ENCODE assay signal across 1 cellular context in the genomic region with DNA sequence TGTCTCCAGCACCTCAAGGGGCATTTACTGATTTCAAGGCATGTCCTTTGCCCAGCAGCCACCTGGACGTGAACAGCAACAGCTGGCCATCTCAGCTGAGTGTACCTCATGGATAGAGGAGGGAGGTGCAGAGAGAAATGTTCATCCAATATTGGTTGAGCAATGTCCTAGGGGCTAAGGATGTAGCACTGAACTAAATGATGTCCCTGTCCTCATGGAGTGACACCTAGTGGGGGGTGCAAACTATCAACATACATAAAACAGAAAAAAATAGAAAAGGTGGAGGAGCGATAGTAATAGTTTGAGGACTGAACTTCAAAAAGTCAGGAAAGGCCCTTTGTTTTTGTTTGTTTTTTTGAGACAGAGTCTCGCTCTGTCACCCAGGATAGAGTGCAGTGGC.
TF ChIP-seq lines count a peak whose summit lies in the region.

No MANE protein-coding gene starts in this region.

TF ChIP-seq in GM23338, 12 proteins besides CTCF, POLR2A, EP300 and RAD21 (continued from another document):
- TF ChIP-seq, protein P1, sequence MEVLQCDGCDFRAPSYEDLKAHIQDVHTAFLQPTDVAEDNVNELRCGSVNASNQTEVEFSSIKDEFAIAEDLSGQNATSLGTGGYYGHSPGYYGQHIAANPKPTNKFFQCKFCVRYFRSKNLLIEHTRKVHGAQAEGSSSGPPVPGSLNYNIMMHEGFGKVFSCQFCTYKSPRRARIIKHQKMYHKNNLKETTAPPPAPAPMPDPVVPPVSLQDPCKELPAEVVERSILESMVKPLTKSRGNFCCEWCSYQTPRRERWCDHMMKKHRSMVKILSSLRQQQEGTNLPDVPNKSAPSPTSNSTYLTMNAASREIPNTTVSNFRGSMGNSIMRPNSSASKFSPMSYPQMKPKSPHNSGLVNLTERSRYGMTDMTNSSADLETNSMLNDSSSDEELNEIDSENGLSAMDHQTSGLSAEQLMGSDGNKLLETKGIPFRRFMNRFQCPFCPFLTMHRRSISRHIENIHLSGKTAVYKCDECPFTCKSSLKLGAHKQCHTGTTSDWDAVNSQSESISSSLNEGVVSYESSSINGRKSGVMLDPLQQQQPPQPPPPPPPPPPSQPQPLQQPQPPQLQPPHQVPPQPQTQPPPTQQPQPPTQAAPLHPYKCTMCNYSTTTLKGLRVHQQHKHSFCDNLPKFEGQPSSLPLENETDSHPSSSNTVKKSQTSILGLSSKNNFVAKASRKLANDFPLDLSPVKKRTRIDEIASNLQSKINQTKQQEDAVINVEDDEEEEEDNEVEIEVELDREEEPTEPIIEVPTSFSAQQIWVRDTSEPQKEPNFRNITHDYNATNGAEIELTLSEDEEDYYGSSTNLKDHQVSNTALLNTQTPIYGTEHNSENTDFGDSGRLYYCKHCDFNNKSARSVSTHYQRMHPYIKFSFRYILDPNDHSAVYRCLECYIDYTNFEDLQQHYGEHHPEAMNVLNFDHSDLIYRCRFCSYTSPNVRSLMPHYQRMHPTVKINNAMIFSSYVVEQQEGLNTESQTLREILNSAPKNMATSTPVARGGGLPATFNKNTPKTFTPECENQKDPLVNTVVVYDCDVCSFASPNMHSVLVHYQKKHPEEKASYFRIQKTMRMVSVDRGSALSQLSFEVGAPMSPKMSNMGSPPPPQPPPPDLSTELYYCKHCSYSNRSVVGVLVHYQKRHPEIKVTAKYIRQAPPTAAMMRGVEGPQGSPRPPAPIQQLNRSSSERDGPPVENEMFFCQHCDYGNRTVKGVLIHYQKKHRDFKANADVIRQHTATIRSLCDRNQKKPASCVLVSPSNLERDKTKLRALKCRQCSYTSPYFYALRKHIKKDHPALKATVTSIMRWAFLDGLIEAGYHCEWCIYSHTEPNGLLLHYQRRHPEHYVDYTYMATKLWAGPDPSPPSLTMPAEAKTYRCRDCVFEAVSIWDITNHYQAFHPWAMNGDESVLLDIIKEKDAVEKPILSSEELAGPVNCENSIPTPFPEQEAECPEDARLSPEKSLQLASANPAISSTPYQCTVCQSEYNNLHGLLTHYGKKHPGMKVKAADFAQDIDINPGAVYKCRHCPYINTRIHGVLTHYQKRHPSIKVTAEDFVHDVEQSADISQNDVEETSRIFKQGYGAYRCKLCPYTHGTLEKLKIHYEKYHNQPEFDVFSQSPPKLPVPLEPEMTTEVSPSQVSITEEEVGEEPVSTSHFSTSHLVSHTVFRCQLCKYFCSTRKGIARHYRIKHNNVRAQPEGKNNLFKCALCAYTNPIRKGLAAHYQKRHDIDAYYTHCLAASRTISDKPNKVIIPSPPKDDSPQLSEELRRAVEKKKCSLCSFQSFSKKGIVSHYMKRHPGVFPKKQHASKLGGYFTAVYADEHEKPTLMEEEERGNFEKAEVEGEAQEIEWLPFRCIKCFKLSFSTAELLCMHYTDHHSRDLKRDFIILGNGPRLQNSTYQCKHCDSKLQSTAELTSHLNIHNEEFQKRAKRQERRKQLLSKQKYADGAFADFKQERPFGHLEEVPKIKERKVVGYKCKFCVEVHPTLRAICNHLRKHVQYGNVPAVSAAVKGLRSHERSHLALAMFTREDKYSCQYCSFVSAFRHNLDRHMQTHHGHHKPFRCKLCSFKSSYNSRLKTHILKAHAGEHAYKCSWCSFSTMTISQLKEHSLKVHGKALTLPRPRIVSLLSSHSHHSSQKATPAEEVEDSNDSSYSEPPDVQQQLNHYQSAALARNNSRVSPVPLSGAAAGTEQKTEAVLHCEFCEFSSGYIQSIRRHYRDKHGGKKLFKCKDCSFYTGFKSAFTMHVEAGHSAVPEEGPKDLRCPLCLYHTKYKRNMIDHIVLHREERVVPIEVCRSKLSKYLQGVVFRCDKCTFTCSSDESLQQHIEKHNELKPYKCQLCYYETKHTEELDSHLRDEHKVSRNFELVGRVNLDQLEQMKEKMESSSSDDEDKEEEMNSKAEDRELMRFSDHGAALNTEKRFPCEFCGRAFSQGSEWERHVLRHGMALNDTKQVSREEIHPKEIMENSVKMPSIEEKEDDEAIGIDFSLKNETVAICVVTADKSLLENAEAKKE (CRISPR knock-in tag; IDR thresholded peaks at IDR 0.05), result no peak
- no peak for TF ChIP-seq CREB1 (CRISPR knock-in tag; IDR thresholded peaks at IDR 0.05; ENCODE audit: low read depth)
- TF ChIP-seq ZNF114 (CRISPR knock-in tag; IDR thresholded peaks at IDR 0.05), result no peak
